15 cellular contexts compared by ENCODE assay signal in genomic region chr1:146001734-146002133, GRCh38. TPM values are rescaled to one million over a fixed set of nuclear protein-coding genes. Genes with fewer than 3 reads are reported as not detected.
DNase-seq lines count a peak whose midpoint lies in the region; ATAC-seq and TF ChIP-seq lines count a peak whose summit lies in the region.
"Had no signal": no experiment of that assay in that cellular context is flagged by ENCODE, and none has a peak within 500 bp of the region (broad histone marks: within the 10 kb centered on the region; RNA-seq: fewer than 3 reads in every experiment).

No MANE protein-coding gene starts in this region.

- no peaks in the 10 kb centered on the region for H3K27me3 Mint-ChIP-seq in activated T-cell treated with anti-CD3 and anti-CD28 coated beads, Interleukin-2, amount 50 U/mL, for 24 hours
- no peaks in the 10 kb centered on the region for H3K27me3 Mint-ChIP-seq in activated T-cell treated with anti-CD3 and anti-CD28 coated beads, Interleukin-2, amount 50 U/mL, for 4 hours (ENCODE audit: low read depth)
- no peaks in the 10 kb centered on the region for H3K27me3 Mint-ChIP-seq in naive B cell

- H3K36me3 Mint-ChIP-seq in activated T-cell treated with anti-CD3 and anti-CD28 coated beads, Interleukin-2, amount 50 U/mL, for 24 hours (ENCODE audit: low read depth): peaks cover 1% of the 10 kb centered on the region
- no peaks in the 10 kb centered on the region for H3K36me3 Mint-ChIP-seq in activated T-cell treated with anti-CD3 and anti-CD28 coated beads, Interleukin-2, amount 50 U/mL, for 4 hours (ENCODE audit: insufficient read depth)
- no peaks in the 10 kb centered on the region for H3K36me3 Mint-ChIP-seq in naive B cell

- H3K4me3 Mint-ChIP-seq in activated T-cell treated with anti-CD3 and anti-CD28 coated beads, Interleukin-2, amount 50 U/mL, for 24 hours: no peak overlapping the region
- H3K4me3 Mint-ChIP-seq in activated T-cell treated with anti-CD3 and anti-CD28 coated beads, Interleukin-2, amount 50 U/mL, for 4 hours: no peak overlapping the region
- peak overlapping the region in 2 of 8 donors; percentile 25 to 30 for H3K4me3 Mint-ChIP-seq in naive B cell
- H3K4me3 Mint-ChIP-seq: T-helper 1 cell treated with Interleukin-12 subunit alpha and Interleukin-12 subunit beta and Interleukin-4 antibody, amounts not matched to agents 30 μg/mL and 1 μg/mL, for 36 hours had no signal

- no peak for TF ChIP-seq EP300 in tibial nerve (IDR thresholded peaks at IDR 0.05)

- no peaks in the 10 kb centered on the region for H3K36me3 ChIP-seq in adrenal gland (replicated peaks in 1 of 2)
- no peaks in the 10 kb centered on the region for H3K36me3 ChIP-seq in tibial nerve
- H3K36me3 ChIP-seq: cardiac muscle cell had no signal

- peaks cover 73% of the 10 kb centered on the region for H3K4me1 Mint-ChIP-seq in activated T-cell treated with anti-CD3 and anti-CD28 coated beads, Interleukin-2, amount 50 U/mL, for 24 hours (ENCODE audit: low read depth)
- peaks cover 79% of the 10 kb centered on the region for H3K4me1 Mint-ChIP-seq in activated T-cell treated with anti-CD3 and anti-CD28 coated beads, Interleukin-2, amount 50 U/mL, for 4 hours (ENCODE audit: low read depth)
- peaks cover 55 to 75% (median 72%) of the 10 kb centered on the region in 3 donors for H3K4me1 Mint-ChIP-seq in naive B cell

- H3K9me3 ChIP-seq in adrenal gland (replicated peaks in 1 of 3) (no peaks in the 10 kb centered on the region), tibial nerve (no peaks in the 10 kb centered on the region)

- intact Hi-C loops in adrenal gland (cut with DNase I): no loop called here

- H3K27ac Mint-ChIP-seq in activated T-cell treated with anti-CD3 and anti-CD28 coated beads, Interleukin-2, amount 50 U/mL, for 24 hours: peak overlapping the region; percentile 83
- peak overlapping the region; percentile 30 to 94 (median 61) for H3K27ac Mint-ChIP-seq in naive B cell
- H3K27ac Mint-ChIP-seq: T-helper 1 cell treated with Interleukin-12 subunit alpha and Interleukin-12 subunit beta and Interleukin-4 antibody, amounts not matched to agents 30 μg/mL and 1 μg/mL, for 36 hours had no signal

- 91 to 100% (median 95%) methylated on average over 2 of the region's 2 CpGs for WGBS in adrenal gland, 4 donors
- WGBS in tibial nerve, 2 donors: 88 to 93% methylated on average over 2 of the region's 2 CpGs

- TF ChIP-seq CTCF in adrenal gland (IDR thresholded peaks at IDR 0.05) (no peak), tibial nerve (IDR thresholded peaks at IDR 0.05) (no peak)

- no peak for TF ChIP-seq POLR2A in adrenal gland (IDR thresholded peaks at IDR 0.05)
- TF ChIP-seq POLR2A in tibial nerve (IDR thresholded peaks at IDR 0.05): no peak

- no peaks in the 10 kb centered on the region for H3K9me3 Mint-ChIP-seq in activated T-cell treated with anti-CD3 and anti-CD28 coated beads, Interleukin-2, amount 50 U/mL, for 24 hours
- no peaks in the 10 kb centered on the region for H3K9me3 Mint-ChIP-seq in activated T-cell treated with anti-CD3 and anti-CD28 coated beads, Interleukin-2, amount 50 U/mL, for 4 hours
- H3K9me3 Mint-ChIP-seq in naive B cell: no peaks in the 10 kb centered on the region
- H3K9me3 Mint-ChIP-seq: T-helper 1 cell treated with Interleukin-12 subunit alpha and Interleukin-12 subunit beta and Interleukin-4 antibody, amounts not matched to agents 30 μg/mL and 1 μg/mL, for 36 hours had no signal

- H3K27me3 ChIP-seq in adrenal gland: no peaks in the 10 kb centered on the region
- H3K27me3 ChIP-seq in tibial nerve: no peaks in the 10 kb centered on the region
- H3K27me3 ChIP-seq: cardiac muscle cell had no signal

- H3K4me1 ChIP-seq in adrenal gland (replicated peaks in 1 of 2): peaks cover 20 to 37% of the 10 kb centered on the region in 2 donors
- H3K4me1 ChIP-seq in tibial nerve: peaks cover 0 to 78% (median 43%) of the 10 kb centered on the region in 4 donors

- ATAC-seq in activated T-cell treated with anti-CD3 and anti-CD28 coated beads, Interleukin-2, amount 50 U/mL, for 4 hours: no peak
- ATAC-seq in naive B cell (ENCODE audit: low read depth in 2 of 2) (no peak), GM21447 (IDR thresholded peaks at IDR 0.05; ENCODE audit: unreplicated experiment) (no peak)

- H3K27ac ChIP-seq in adrenal gland (peak overlapping the region in 3 of 5 donors; percentile 8 to 60 (median 41)), tibial nerve (peak overlapping the region; percentile 44 to 99 (median 76))
- H3K27ac ChIP-seq: cardiac muscle cell had no signal

- DNase-seq in activated T-cell treated with anti-CD3 and anti-CD28 coated beads, Interleukin-2, amount 50 U/mL, for 24 hours: no peak
- no peak for DNase-seq in activated T-cell treated with anti-CD3 and anti-CD28 coated beads, Interleukin-2, amount 50 U/mL, for 4 hours
- peak in 1 of 7 donors; percentile 23 for DNase-seq in adrenal gland
- DNase-seq in naive B cell: no peak
- DNase-seq in tibial nerve (ENCODE audit: low spot score in 2 of 2): no peak
- no peak for DNase-seq in activated effector memory CD4-positive, alpha-beta T cell treated with Interleukin-2 at 50 U/mL for 16 hours
- DNase-seq in dermis blood vessel endothelial cell: no peak
- DNase-seq: ACHN, kidney glomerular epithelial cell had no signal

- no peak overlapping the region for H3K4me3 ChIP-seq in adrenal gland
- no peak overlapping the region for H3K4me3 ChIP-seq in tibial nerve
- H3K4me3 ChIP-seq: cardiac muscle cell had no signal

RNA-seq across cellular contexts. Expression of gene TXNIP, which starts 5.4 kb away (rescaled TPM):
- total RNA-seq in activated T-cell treated with anti-CD3 and anti-CD28 coated beads, Interleukin-2, amount 50 U/mL, for 4 hours: 10 to 100 TPM; 68.9 to 91.0 (median 83.7) TPM
- total RNA-seq in adrenal gland (1,000 to 10,000 TPM in 4 of 8 donors, 100 to 1,000 TPM in 4; 202 to 2,069 (median 1,016) TPM), tibial nerve (1,000 to 10,000 TPM; 1,863 to 2,525 (median 2,185) TPM), dermis blood vessel endothelial cell (108 and 151 TPM in 2 replicates)
- polyA plus RNA-seq in adrenal gland (100 to 1,000 TPM; 231 to 486 (median 342) TPM), naive B cell (ENCODE audit: low read depth in 6 of 6) (1,000 to 10,000 TPM; 2,524 to 6,933 (median 5,735) TPM)

RNA-seq across cellular contexts. Expression of gene HJV, which starts 19.8 kb away (rescaled TPM):
- total RNA-seq in activated T-cell treated with anti-CD3 and anti-CD28 coated beads, Interleukin-2, amount 50 U/mL, for 4 hours: not detected
- total RNA-seq in adrenal gland (1 to 10 TPM in 1 of 8 donors, under 1 TPM in 4, not detected in 3; 0.11 to 1.7 (median 0.41) TPM), tibial nerve (not detected), dermis blood vessel endothelial cell (not detected in 2 replicates)
- polyA plus RNA-seq in adrenal gland (under 1 TPM in 2 of 3 donors, not detected in 1; 0.07 to 0.11 TPM), naive B cell (ENCODE audit: low read depth in 6 of 6) (not detected)
- total RNA-seq: cardiac muscle cell, endothelial cell of umbilical vein, HT-29, M059J had no signal
- polyA plus RNA-seq: cardiac muscle cell, endothelial cell of umbilical vein had no signal

RNA-seq across cellular contexts. Expression of gene POLR3GL, which starts 37.2 kb away (rescaled TPM):
- total RNA-seq in activated T-cell treated with anti-CD3 and anti-CD28 coated beads, Interleukin-2, amount 50 U/mL, for 4 hours: 10 to 100 TPM; 11.7 to 14.5 (median 13.9) TPM
- 10 to 100 TPM; 18.4 to 35.2 (median 29.4) TPM for total RNA-seq in adrenal gland
- polyA plus RNA-seq in adrenal gland: 10 to 100 TPM; 36.0 to 48.7 (median 44.9) TPM
- polyA plus RNA-seq in naive B cell (ENCODE audit: low read depth in 6 of 6): 100 to 1,000 TPM in 1 of 6 donors, 10 to 100 TPM in 5; 79.5 to 202 (median 91.7) TPM
- 10 to 100 TPM; 20.1 to 33.1 (median 28.9) TPM for total RNA-seq in tibial nerve
- 17.1 and 17.2 TPM in 2 replicates for total RNA-seq in dermis blood vessel endothelial cell

RNA-seq across cellular contexts. Expression of gene ANKRD34A, which starts 37.4 kb away (rescaled TPM):
- 1 to 10 TPM; 6.2 to 8.7 (median 7.6) TPM for total RNA-seq in activated T-cell treated with anti-CD3 and anti-CD28 coated beads, Interleukin-2, amount 50 U/mL, for 4 hours
- total RNA-seq in adrenal gland (1 to 10 TPM in 4 of 8 donors, under 1 TPM in 4; 0.24 to 2.5 (median 1.0) TPM), tibial nerve (1 to 10 TPM in 2 of 4 donors, under 1 TPM in 2; 0.39 to 2.4 (median 1.3) TPM), dermis blood vessel endothelial cell (under 0.01 TPM in 2 replicates)
- polyA plus RNA-seq in adrenal gland (1 to 10 TPM in 2 of 3 donors, under 1 TPM in 1; 0.59 to 1.0 (median 1.0) TPM), naive B cell (ENCODE audit: low read depth in 6 of 6) (under 1 TPM in 2 of 6 donors, not detected in 4; 0.15 to 0.27 TPM)

RNA-seq across cellular contexts. Expression of gene LIX1L, which starts 43.9 kb away (rescaled TPM):
- 10 to 100 TPM; 40.7 to 43.3 (median 41.9) TPM for total RNA-seq in activated T-cell treated with anti-CD3 and anti-CD28 coated beads, Interleukin-2, amount 50 U/mL, for 4 hours
- 10 to 100 TPM; 31.5 to 61.2 (median 45.3) TPM for total RNA-seq in adrenal gland
- polyA plus RNA-seq in adrenal gland: 10 to 100 TPM in 2 of 3 donors, 1 to 10 TPM in 1; 9.6 to 27.5 (median 10.4) TPM
- polyA plus RNA-seq in naive B cell (ENCODE audit: low read depth in 6 of 6): 10 to 100 TPM; 10.6 to 14.2 (median 12.7) TPM
- total RNA-seq in tibial nerve: 10 to 100 TPM; 30.8 to 57.1 (median 41.5) TPM
- 21.1 and 29.7 TPM in 2 replicates for total RNA-seq in dermis blood vessel endothelial cell
